ENCODE assay signal across 6 cellular contexts in the genomic region with DNA sequence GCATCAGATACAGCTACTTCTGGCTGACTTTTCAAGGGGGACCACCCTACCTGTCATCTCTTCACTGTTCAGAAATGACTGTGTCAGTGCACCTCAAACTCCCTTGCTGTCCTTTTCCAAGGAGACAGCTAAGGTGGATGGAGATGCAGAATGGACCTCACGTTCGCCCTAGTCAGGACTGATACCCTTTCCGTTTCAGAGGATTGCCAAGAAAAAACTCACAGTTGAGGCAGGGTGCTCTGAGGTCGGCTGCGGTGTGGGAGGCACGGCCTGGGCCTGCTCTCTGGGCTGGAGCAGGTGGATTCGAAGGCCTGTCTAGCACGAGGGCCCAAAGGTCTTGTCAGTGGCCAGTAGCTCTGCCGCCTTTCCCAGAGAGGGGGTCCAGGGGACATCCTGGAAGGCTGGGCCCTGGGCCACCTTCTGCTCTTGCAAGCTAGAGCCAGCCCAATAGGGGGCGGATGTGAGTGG. TPM values are rescaled to one million over a fixed set of nuclear protein-coding genes. Genes with fewer than 3 reads are reported as not detected.
DNase-seq lines count a peak whose midpoint lies in the region; ATAC-seq and TF ChIP-seq lines count a peak whose summit lies in the region.

No MANE protein-coding gene starts in this region.

- peaks cover 25% of the 10 kb centered on the region for H3K4me1 Mint-ChIP-seq in HFFc6 (ENCODE audit: low read depth)

- H3K9me3 Mint-ChIP-seq in HFFc6 = no peaks in the 10 kb centered on the region

- H3K27me3 Mint-ChIP-seq in HFFc6 (ENCODE audit: insufficient read depth) = peaks cover 3% of the 10 kb centered on the region

- peaks cover 26% of the 10 kb centered on the region for H3K36me3 Mint-ChIP-seq in HFFc6 (ENCODE audit: low read depth)

- ATAC-seq in HG03342 (IDR thresholded peaks at IDR 0.05; ENCODE audit: unreplicated experiment) = no peak

- peaks cover 15% of the 10 kb centered on the region for H3K4me1 ChIP-seq in stomach smooth muscle (ENCODE audit: control insufficient read depth, insufficient read depth, low read length)

- peak; percentile 27 for DNase-seq in HFFc6
- peak; percentile 76 for DNase-seq in activated T-cell treated with anti-CD3 and anti-CD28 coated beads for 4 hours
- peak; percentile 60 for DNase-seq in iPS-NIHi7 (ENCODE audit: extremely low spot score)
- DNase-seq in NCI-H345 (lab: John Stamatoyannopoulos, UW) = no peak

- H3K4me3 ChIP-seq in stomach smooth muscle (ENCODE audit: low read length in 2 of 2) = peak overlapping the region; percentile 81 to 90

- H3K9me3 ChIP-seq in stomach smooth muscle (ENCODE audit: control insufficient read depth in 2 of 2, low read length in 2 of 2) = no peaks in the 10 kb centered on the region

- no peaks in the 10 kb centered on the region for H3K27me3 ChIP-seq in stomach smooth muscle (ENCODE audit: control insufficient read depth in 1 of 2, insufficient read depth in 2 of 2, low read length in 2 of 2)

- H3K9ac ChIP-seq in stomach smooth muscle (ENCODE audit: low read length in 2 of 2) = peak overlapping the region; percentile 76 to 94

- H3K36me3 ChIP-seq in stomach smooth muscle (ENCODE audit: control insufficient read depth in 2 of 2, insufficient read depth in 2 of 2, low read length in 2 of 2) = peaks cover 32 to 33% of the 10 kb centered on the region in 2 donors

- peak overlapping the region; percentile 86 for H3K27ac ChIP-seq in stomach smooth muscle (ENCODE audit: low read length)

- peak overlapping the region; percentile 36; the same call in 1 of the 2 replicates for H3K27ac Mint-ChIP-seq in HFFc6

- TF ChIP-seq CTCF in HFFc6 (IDR thresholded peaks at IDR 0.05) = peak; percentile 76

- peak overlapping the region; percentile 87 for H3K4me3 Mint-ChIP-seq in HFFc6

RNA-seq across cellular contexts. Expression of a gene that starts 2.2 kb away (rescaled TPM):
- not detected for total RNA-seq in HFFc6 (2021; fragmentation: NEBNext Ultra II Directional; extraction: Animal tissue kit (Norgen Biotek cat#: 25700))

RNA-seq across cellular contexts. Expression of a gene that starts 7.2 kb away (rescaled TPM):
- 10 to 100 TPM; 27.6 to 35.1 (median 30.9) TPM for total RNA-seq in HFFc6 (2021; fragmentation: NEBNext Ultra II Directional; extraction: Animal tissue kit (Norgen Biotek cat#: 25700))

RNA-seq across cellular contexts. Expression of a gene that starts 7.3 kb away (rescaled TPM):
- total RNA-seq in HFFc6 (2021; fragmentation: NEBNext Ultra II Directional; extraction: Animal tissue kit (Norgen Biotek cat#: 25700)) = 10 to 100 TPM; 22.9 to 25.7 (median 24.0) TPM

RNA-seq across cellular contexts. Expression of a gene that starts 23.8 kb away (rescaled TPM):
- 100 to 1,000 TPM; 106 to 127 (median 114) TPM for total RNA-seq in HFFc6 (2021; fragmentation: NEBNext Ultra II Directional; extraction: Animal tissue kit (Norgen Biotek cat#: 25700))

RNA-seq across cellular contexts. Expression of a gene that starts 24.3 kb away (rescaled TPM):
- 100 to 1,000 TPM; 470 to 562 (median 491) TPM for total RNA-seq in HFFc6 (2021; fragmentation: NEBNext Ultra II Directional; extraction: Animal tissue kit (Norgen Biotek cat#: 25700))
